In the genomic region with DNA sequence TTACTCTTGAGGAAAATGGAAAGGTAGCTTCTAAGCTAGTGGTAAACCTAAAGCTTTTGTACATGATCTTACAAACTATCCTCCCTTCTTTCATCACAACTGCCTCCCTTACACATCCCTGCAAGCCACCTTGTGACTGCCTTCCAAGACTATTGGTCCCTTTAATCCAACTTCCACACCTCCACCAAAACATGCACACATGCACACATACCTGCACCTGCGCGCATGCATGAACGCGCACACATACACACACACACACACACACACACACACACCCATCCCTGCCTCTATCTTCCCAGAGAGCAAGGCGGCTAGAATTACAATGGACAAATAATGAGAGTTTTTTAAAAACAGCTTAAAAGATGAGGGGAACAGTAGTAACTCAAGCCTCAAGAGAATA, we compare ENCODE assay signal across 22 cellular contexts. TPM values are rescaled to one million over a fixed set of nuclear protein-coding genes. Genes with fewer than 3 reads are reported as not detected.
DNase-seq lines count a peak whose midpoint lies in the region; ATAC-seq, FAIRE-seq and TF ChIP-seq lines count a peak whose summit lies in the region.
"Had no signal": no experiment of that assay in that cellular context is flagged by ENCODE, and none has a peak within 500 bp of the region (broad histone marks: within the 10 kb centered on the region; RNA-seq: fewer than 3 reads in every experiment).

No MANE protein-coding gene starts in this region.

- 97% methylated on average over 5 of the region's 5 CpGs for WGBS in GM12878 (ENCODE audit: insufficient coverage, insufficient replicate concordance, low lambda C conversion rate, missing lambda C conversion rate)

- no peak for FAIRE-seq in GM12878 (lab: Jason Lieb, UNC)
- no peak for FAIRE-seq in HTR-8/SVneo (lab: Jason Lieb, UNC)
- FAIRE-seq: endometrium, GM18507 had no signal

- no peak for DNase-seq in activated CD4-positive, alpha-beta T cell treated with anti-CD3 and anti-CD28 coated beads for 36 hours
- no peak for DNase-seq in activated CD4-positive, alpha-beta T cell treated with anti-CD3 and anti-CD28 coated beads for 48 hours
- no peak for DNase-seq in RWPE1 (ENCODE audit: low spot score)
- DNase-seq in GM12878 (ENCODE audit: low read depth, low spot score), result no peak
- no peak for DNase-seq in osteocyte (ENCODE audit: extremely low spot score, unreplicated experiment)
- DNase-seq in A673 (ENCODE audit: low spot score), result no peak
- DNase-seq in CD14-positive monocyte (ENCODE audit: low spot score), result no peak
- DNase-seq in HTR-8/SVneo (ENCODE audit: insufficient read length, low spot score), result no peak
- DNase-seq: activated T-cell treated with anti-CD3 and anti-CD28 coated beads for 4 hours, HCEC 1CT, heart left ventricle, Kasumi-1, NCI-H1105, upper lobe of right lung had no signal

- TF ChIP-seq POLR2A in GM12878 (IDR thresholded peaks at IDR 0.05; ENCODE audit: low read depth, low read length), result no peak

- TF ChIP-seq EP300 in GM12878 (IDR thresholded peaks at IDR 0.05; ENCODE audit: borderline replicate concordance in 1 of 2, control insufficient read depth in 1 of 2, low read depth in 2 of 2, low read length in 2 of 2), result no peak

- H3K4me1 ChIP-seq in GM12878 (ENCODE audit: control insufficient read depth, insufficient read depth, low read length) (peaks cover 34% of the 10 kb centered on the region), A673 (ENCODE audit: insufficient read depth, low read length, poor library complexity, severe bottlenecking) (no peaks in the 10 kb centered on the region)

- no peak for TF ChIP-seq RAD21 in GM12878 (IDR thresholded peaks at IDR 0.05; ENCODE audit: insufficient read depth, low read depth, low read length)

- SMC1A ChIA-PET in GM12878 (lab: Charles Lee; ENCODE audit: uncharacterized antibody, unreplicated experiment), result interaction anchor here (0.7 to 17.6 kb wide), 10 partner anchors 10 to 84 kb away, joined by 3 to 199 read pairs (median 5); no protein-coding TSS in a partner anchor

- H3K27me3 ChIP-seq in GM12878 (replicated peaks in 1 of 2; ENCODE audit: control insufficient read depth in 2 of 2, insufficient read depth in 2 of 2, low read length in 1 of 2), result no peaks in the 10 kb centered on the region
- no peaks in the 10 kb centered on the region for H3K27me3 ChIP-seq in A673 (replicated peaks; ENCODE audit: insufficient read depth, low read depth, low read length, poor library complexity)
- H3K27me3 ChIP-seq: BLaER1, heart left ventricle, Peyer's patch, upper lobe of right lung had no signal

- CTCF ChIA-PET in activated CD4-positive, alpha-beta T cell treated with anti-CD3 and anti-CD28 coated beads for 36 hours (lab: Charles Lee), result interaction anchor here (0.7 to 9.4 kb wide), 9 partner anchors 9 to 91 kb away, joined by 3 to 73 read pairs (median 4); no protein-coding TSS in a partner anchor
- CTCF ChIA-PET in RWPE1 (lab: Yijun Ruan, JAX), result interaction anchor here (0.6 to 1.4 kb wide), 2 partner anchors 13 to 74 kb away, joined by 3 to 7 read pairs; no protein-coding TSS in a partner anchor
- CTCF ChIA-PET in GM12878 (lab: Yijun Ruan, JAX), result interaction anchor here (1.0 to 10.5 kb wide), 8 partner anchors 9 to 74 kb away, joined by 3 to 93 read pairs (median 5); no protein-coding TSS in a partner anchor
- CTCF ChIA-PET in A673 (lab: Charles Lee), result no interaction called here

- H3K27ac ChIP-seq in RWPE1, result peak overlapping the region; percentile 45
- no peak overlapping the region for H3K27ac ChIP-seq in GM12878 (ENCODE audit: control insufficient read depth, insufficient read depth)
- no peak overlapping the region for H3K27ac ChIP-seq in A673 (ENCODE audit: low read depth, low read length, poor library complexity, severe bottlenecking)
- H3K27ac ChIP-seq: BLaER1, heart left ventricle, Peyer's patch, upper lobe of right lung had no signal

- H3K4me1 Mint-ChIP-seq in activated CD4-positive, alpha-beta T cell treated with anti-CD3 and anti-CD28 coated beads for 36 hours, result peaks cover 62% of the 10 kb centered on the region
- H3K4me1 Mint-ChIP-seq in osteocyte (ENCODE audit: unreplicated experiment) (peaks cover 46% of the 10 kb centered on the region), CD14-positive monocyte (peaks cover 23% of the 10 kb centered on the region)

- H3K36me3 Mint-ChIP-seq in activated CD4-positive, alpha-beta T cell treated with anti-CD3 and anti-CD28 coated beads for 36 hours (ENCODE audit: low read depth), result peaks cover 15% of the 10 kb centered on the region
- H3K36me3 Mint-ChIP-seq in osteocyte (ENCODE audit: unreplicated experiment) (peaks cover 9% of the 10 kb centered on the region), CD14-positive monocyte (peaks cover 20 to 26% of the 10 kb centered on the region in 2 donors)

- BruUV-seq in GM12878 (replicated peaks; lab: Mats Ljungman, UMichigan) (no TSS peak), A673 (replicated peaks; lab: Mats Ljungman, UMichigan) (no TSS peak)

- intact Hi-C loops in activated CD4-positive, alpha-beta T cell treated with anti-CD3 and anti-CD28 coated beads for 36 hours (cut with DNase I, micrococcal nuclease), result loop anchor here (5.0 to 10.0 kb wide), 2 partner anchors 37 to 1326 kb away; partner anchors contain the start of gene USP48 (in 1 of the 2)
- intact Hi-C loops in GM12878 (cut with micrococcal nuclease; ENCODE audit: unreplicated experiment) (no loop called here), A673 (cut with micrococcal nuclease; ENCODE audit: unreplicated experiment) (no loop called here), CD14-positive monocyte (cut with micrococcal nuclease) (no loop called here)

- peaks cover 11% of the 10 kb centered on the region for H3K79me2 ChIP-seq in GM12878 (ENCODE audit: control insufficient read depth, insufficient read depth, low read length)

- ATAC-seq in activated CD4-positive, alpha-beta T cell treated with anti-CD3 and anti-CD28 coated beads for 36 hours, result no peak
- no peak for ATAC-seq in GM12878
- ATAC-seq: heart left ventricle, left lobe of liver, upper lobe of right lung had no signal

- no peak overlapping the region for H3K9ac ChIP-seq in GM12878 (ENCODE audit: control insufficient read depth, insufficient read depth, low read length)
- H3K9ac ChIP-seq: BLaER1 had no signal

- no peak overlapping the region for H3K4me2 ChIP-seq in GM12878 (ENCODE audit: control insufficient read depth, insufficient read depth)
- H3K4me2 ChIP-seq: BLaER1 had no signal

- in situ Hi-C loops in GM12878 (cut with MboI), result no loop called here

- H3K9me3 ChIP-seq in GM12878 (replicated peaks; ENCODE audit: control insufficient read depth, insufficient read depth, low read length), result no peaks in the 10 kb centered on the region
- no peaks in the 10 kb centered on the region for H3K9me3 ChIP-seq in A673 (ENCODE audit: low read depth, low read length, poor library complexity, severe bottlenecking)
- H3K9me3 ChIP-seq: BLaER1, heart left ventricle, Peyer's patch, upper lobe of right lung had no signal

- H3K9me3 Mint-ChIP-seq in activated CD4-positive, alpha-beta T cell treated with anti-CD3 and anti-CD28 coated beads for 36 hours (ENCODE audit: low read depth), result no peaks in the 10 kb centered on the region
- H3K9me3 Mint-ChIP-seq in osteocyte (ENCODE audit: unreplicated experiment) (no peaks in the 10 kb centered on the region), CD14-positive monocyte (peaks cover 0 to 1% (median 0%) of the 10 kb centered on the region in 7 donors)
- H3K9me3 Mint-ChIP-seq: activated CD4-positive, alpha-beta T cell treated with anti-CD3 and anti-CD28 coated beads, Interleukin-2, amount 10 ng/mL, durations not matched to agents 7 days and 5 days; activated naive CD4-positive, alpha-beta T cell treated with anti-CD3 and anti-CD28 coated beads, Interleukin-2, amount 50 U/mL, for 72 hours; brain had no signal

- TF ChIP-seq CTCF in RWPE1 (conservative IDR thresholded peaks at IDR 0.05; ENCODE audit: low read depth) (no peak), GM12878 (IDR thresholded peaks at IDR 0.05 in 2 of 3, conservative IDR thresholded peaks at IDR 0.05 in 1 of 3; ENCODE audit: control insufficient read depth in 2 of 3, extremely low read depth in 1 of 3, insufficient read depth in 1 of 3, low read depth in 3 of 3, low read length in 3 of 3) (no peak), osteocyte (IDR thresholded peaks at IDR 0.05) (no peak), A673 (conservative IDR thresholded peaks at IDR 0.05; ENCODE audit: low read depth, low read length) (no peak), CD14-positive monocyte (IDR thresholded peaks at IDR 0.05) (no peak)

- peak overlapping the region; percentile 45 for H3K27ac Mint-ChIP-seq in activated CD4-positive, alpha-beta T cell treated with anti-CD3 and anti-CD28 coated beads for 36 hours
- H3K27ac Mint-ChIP-seq in osteocyte (ENCODE audit: unreplicated experiment) (peak overlapping the region; percentile 43), CD14-positive monocyte (peak overlapping the region in 1 of 7 donors; percentile 20)
- H3K27ac Mint-ChIP-seq: activated CD4-positive, alpha-beta T cell treated with anti-CD3 and anti-CD28 coated beads, Interleukin-2, amount 10 ng/mL, durations not matched to agents 7 days and 5 days; brain had no signal

- H3K36me3 ChIP-seq in GM12878 (ENCODE audit: control insufficient read depth in 2 of 2, insufficient read depth in 2 of 2, low read length in 1 of 2) (no peaks in the 10 kb centered on the region; a peak in 2 of 4 replicates), A673 (ENCODE audit: insufficient read depth, low read length, poor library complexity, severe bottlenecking) (no peaks in the 10 kb centered on the region)

- RAD21 ChIA-PET in GM12878 (lab: Charles Lee; ENCODE audit: unreplicated experiment), result interaction anchor here (0.7 to 8.0 kb wide), 6 partner anchors 8 to 133 kb away, joined by 3 to 66 read pairs (median 6); no protein-coding TSS in a partner anchor

- H3K4me3 Mint-ChIP-seq in activated CD4-positive, alpha-beta T cell treated with anti-CD3 and anti-CD28 coated beads for 36 hours, result no peak overlapping the region
- H3K4me3 Mint-ChIP-seq in osteocyte (ENCODE audit: unreplicated experiment), result no peak overlapping the region
- H3K4me3 Mint-ChIP-seq in CD14-positive monocyte, result no peak overlapping the region
- H3K4me3 Mint-ChIP-seq: activated CD4-positive, alpha-beta T cell treated with anti-CD3 and anti-CD28 coated beads, Interleukin-2, amount 10 ng/mL, durations not matched to agents 7 days and 5 days; brain had no signal

- POLR2A ChIA-PET in activated CD4-positive, alpha-beta T cell treated with anti-CD3 and anti-CD28 coated beads for 36 hours (lab: Charles Lee), result interaction anchor here (0.6 to 1.0 kb wide), 3 partner anchors 37 to 1765 kb away, joined by 3 to 5 read pairs (median 3); no protein-coding TSS in a partner anchor
- POLR2A ChIA-PET in RWPE1 (lab: Yijun Ruan, JAX; ENCODE audit: low non-redundant PET) (no interaction called here), GM12878 (lab: Charles Lee) (interaction anchor here (0.6 to 1.7 kb wide), 5 partner anchors 9 to 655 kb away, joined by 3 to 5 read pairs (median 3); no protein-coding TSS in a partner anchor), A673 (lab: Charles Lee; ENCODE audit: low non-redundant PET) (no interaction called here)

- H3K4me3 ChIP-seq in GM12878 (no peak overlapping the region), A673 (ENCODE audit: low read depth, low read length, poor library complexity, severe bottlenecking) (no peak overlapping the region)
- H3K4me3 ChIP-seq: BLaER1, heart left ventricle, Peyer's patch, upper lobe of right lung had no signal

- no peaks in the 10 kb centered on the region for H3K27me3 Mint-ChIP-seq in activated CD4-positive, alpha-beta T cell treated with anti-CD3 and anti-CD28 coated beads for 36 hours
- no peaks in the 10 kb centered on the region for H3K27me3 Mint-ChIP-seq in osteocyte (ENCODE audit: unreplicated experiment)
- H3K27me3 Mint-ChIP-seq in CD14-positive monocyte (ENCODE audit: low read depth in 3 of 3), result peaks cover 0 to 1% (median 0%) of the 10 kb centered on the region in 3 donors
- H3K27me3 Mint-ChIP-seq: activated CD4-positive, alpha-beta T cell treated with anti-CD3 and anti-CD28 coated beads, Interleukin-2, amount 10 ng/mL, durations not matched to agents 7 days and 5 days; brain had no signal

- no peaks in the 10 kb centered on the region for H4K20me1 ChIP-seq in GM12878 (ENCODE audit: control insufficient read depth, insufficient read depth)

- no peak overlapping the region for H2AFZ ChIP-seq in GM12878 (ENCODE audit: control insufficient read depth, low read depth, low read length)

RNA-seq across cellular contexts. Expression of gene LUZP1, which starts 58.3 kb away (rescaled TPM):
- total RNA-seq in activated CD4-positive, alpha-beta T cell treated with anti-CD3 and anti-CD28 coated beads for 36 hours, result 10 to 100 TPM; 13.2 to 13.6 TPM
- 26.6 and 27.5 TPM in 2 replicates for total RNA-seq in GM12878 (2013; cell fraction: nucleolus; rRNA removed)
- 13.8 and 15.5 TPM in 2 replicates for total RNA-seq in GM12878 (2014; rRNA removed)
- 17.1 and 17.5 TPM in 2 replicates for total RNA-seq in GM12878 (2014; rRNA removed; fragmentation: Illumina TruSeq; extraction: Trizol)
- total RNA-seq in GM12878 (2021), result 24.0 and 24.8 TPM in 2 replicates
- polyA plus RNA-seq in GM12878 (2011; ENCODE audit: low read depth), result 4.1 TPM
- 10.6 and 12.2 TPM in 2 replicates for polyA plus RNA-seq in GM12878 (2011; rRNA removed)
- polyA plus RNA-seq in GM12878 (2011; cell fraction: cytosol; rRNA removed), result 8.2 and 8.4 TPM in 2 replicates
- polyA plus RNA-seq in GM12878 (2011; cell fraction: nucleus; rRNA removed), result 15.0 and 17.1 TPM in 2 replicates
- 5.0 and 5.6 TPM in 2 replicates for polyA plus RNA-seq in GM12878 (2012)
- 19.7 and 22.8 TPM in 2 replicates for polyA plus RNA-seq in GM12878 (2014; fragmentation: Illumina TruSeq; extraction: Trizol)
- polyA plus RNA-seq in GM12878 (2014; fragmentation: Nextera tagmentation; extraction: Ambion mirVana), result 10 to 100 TPM; 11.3 to 17.1 TPM
- polyA plus RNA-seq in GM12878 (2014; rRNA removed), result 11.3 and 11.7 TPM in 2 replicates
- 10 to 100 TPM; 27.1 to 28.2 TPM for polyA plus RNA-seq in GM12878 (2016; fragmentation: Nextera tagmentation; extraction: Ambion mirVana)
- polyA minus RNA-seq in GM12878 (2011; rRNA and poly(A)+ RNA removed), result 18.1 and 18.9 TPM in 2 replicates
- polyA minus RNA-seq in GM12878 (2011; cell fraction: cytosol; rRNA and poly(A)+ RNA removed), result 5.2 and 6.7 TPM in 2 replicates
- polyA minus RNA-seq in GM12878 (2011; cell fraction: nucleus; rRNA and poly(A)+ RNA removed), result 10.8 and 14.2 TPM in 2 replicates
- 47.4 and 47.6 TPM in 2 replicates for total RNA-seq in osteocyte
- 32.6 and 34.9 TPM in 2 replicates for total RNA-seq in A673 (2021)
- 1 to 10 TPM; 5.8 to 8.7 TPM for polyA plus RNA-seq in CD14-positive monocyte

Comparison
In these comparisons a context has a peak if more than half of its experiments do, and no peak if none do; other contexts are left out.
1. POLR2A ChIA-PET loops: an anchor here in activated CD4-positive, alpha-beta T cell treated with anti-CD3 and anti-CD28 coated beads for 36 hours (0.6 to 1.0 kb wide) and GM12878 (0.6 to 1.7 kb wide); none called in RWPE1 and A673.
2. intact Hi-C loops: an anchor here in activated CD4-positive, alpha-beta T cell treated with anti-CD3 and anti-CD28 coated beads for 36 hours (5.0 to 10.0 kb wide); none called in GM12878, A673 and CD14-positive monocyte.